ENCODE assay signal across 8 cellular contexts in the genomic region with DNA sequence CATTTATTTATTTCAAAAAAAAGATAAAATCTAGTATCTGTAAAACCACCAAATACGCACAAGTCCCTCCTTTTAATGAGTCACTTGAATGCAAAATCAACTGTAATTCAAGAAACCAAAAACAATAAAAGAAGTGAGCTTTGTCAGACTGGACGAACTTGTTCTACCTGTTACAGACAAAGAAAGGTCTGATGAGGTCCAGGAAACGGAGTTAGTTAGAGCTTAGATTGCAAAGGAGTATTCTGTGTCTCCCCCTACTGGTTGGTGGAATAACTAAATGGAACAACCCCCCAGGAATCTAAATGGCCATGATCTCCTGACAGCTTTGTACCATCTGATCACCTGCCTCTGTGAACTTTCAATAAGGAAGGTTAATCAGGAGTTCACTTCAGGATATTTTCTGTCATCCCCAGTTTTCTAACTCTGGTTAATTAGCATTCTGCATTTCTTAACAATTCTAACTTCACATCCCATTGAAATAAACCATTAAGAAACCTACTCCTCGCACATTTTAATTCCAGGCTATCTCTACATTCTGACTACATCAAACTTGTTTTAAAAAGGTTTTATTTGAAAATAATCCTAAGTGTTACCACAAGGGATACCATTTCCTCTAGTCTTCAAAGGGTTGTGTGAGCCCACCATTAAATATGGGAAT.
DNase-seq lines count a peak whose midpoint lies in the region; ATAC-seq and TF ChIP-seq lines count a peak whose summit lies in the region.

No MANE protein-coding gene starts in this region.

- H3K4me2 ChIP-seq in OCI-LY7 (ENCODE audit: low read length): no peak overlapping the region

- ATAC-seq in activated CD8-positive, alpha-beta memory T cell treated with anti-CD3 and anti-CD28 coated beads, Interleukin-2, amount 10 ng/mL, durations not matched to agents 7 days and 5 days: peak; percentile 97
- peak; percentile 94 for ATAC-seq in GM21526 (IDR thresholded peaks at IDR 0.05; ENCODE audit: low FRiP score, unreplicated experiment)
- peak; percentile 100 for ATAC-seq in body of pancreas
- ATAC-seq in lower lobe of right lung: peak; percentile 90

- peak overlapping the region; percentile 75 for H3K27ac Mint-ChIP-seq in activated CD8-positive, alpha-beta memory T cell treated with anti-CD3 and anti-CD28 coated beads, Interleukin-2, amount 10 ng/mL, durations not matched to agents 7 days and 5 days

- H3K4me1 ChIP-seq in OCI-LY7 (ENCODE audit: insufficient read depth, low read length, poor library complexity, severe bottlenecking) (peaks cover 24% of the 10 kb centered on the region), body of pancreas (peaks cover 14% of the 10 kb centered on the region), lower lobe of right lung (no peaks in the 10 kb centered on the region)

- no peaks in the 10 kb centered on the region for H3K9me2 ChIP-seq in OCI-LY7 (ENCODE audit: insufficient read depth, low read length)

- H3K27ac ChIP-seq in OCI-LY7 (ENCODE audit: low read depth, low read length, poor library complexity, severe bottlenecking) (no peak overlapping the region), body of pancreas (peak overlapping the region in 2 of 4 donors; percentile 27 to 50), lower lobe of right lung (no peak overlapping the region)

- H3K9me3 ChIP-seq in OCI-LY7 (ENCODE audit: low read length) (no peaks in the 10 kb centered on the region), body of pancreas (no peaks in the 10 kb centered on the region), lower lobe of right lung (no peaks in the 10 kb centered on the region)

- H3K9me3 Mint-ChIP-seq in activated CD8-positive, alpha-beta memory T cell treated with anti-CD3 and anti-CD28 coated beads, Interleukin-2, amount 10 ng/mL, durations not matched to agents 7 days and 5 days (ENCODE audit: low read depth): no peaks in the 10 kb centered on the region

- H3K4me3 ChIP-seq in OCI-LY7 (ENCODE audit: low read depth, low read length, poor library complexity, severe bottlenecking) (no peak overlapping the region), body of pancreas (no peak overlapping the region), lower lobe of right lung (no peak overlapping the region)

- peaks cover 42% of the 10 kb centered on the region for H3K4me1 Mint-ChIP-seq in activated CD8-positive, alpha-beta memory T cell treated with anti-CD3 and anti-CD28 coated beads, Interleukin-2, amount 10 ng/mL, durations not matched to agents 7 days and 5 days

- H3K27me3 ChIP-seq in body of pancreas (no peaks in the 10 kb centered on the region), lower lobe of right lung (ENCODE audit: low read depth) (no peaks in the 10 kb centered on the region)

- WGBS in body of pancreas, 2 donors: 23 to 25% methylated on average over 4 of the region's 4 CpGs

- TF ChIP-seq CTCF in OCI-LY7 (conservative IDR thresholded peaks at IDR 0.05; ENCODE audit: low read length) (peak; percentile 97), body of pancreas (IDR thresholded peaks at IDR 0.05) (peak; percentile 28 to 95 (median 91)), lower lobe of right lung (IDR thresholded peaks at IDR 0.05) (peak; percentile 64)

- H3K36me3 ChIP-seq in OCI-LY7 (ENCODE audit: insufficient read depth, low read length) (no peaks in the 10 kb centered on the region), body of pancreas (replicated peaks in 1 of 2; ENCODE audit: insufficient read depth in 1 of 2, low read depth in 2 of 2) (no peaks in the 10 kb centered on the region), lower lobe of right lung (no peaks in the 10 kb centered on the region)

- intact Hi-C loops in OCI-LY7 (cut with micrococcal nuclease; ENCODE audit: unreplicated experiment): loop anchor here (1.0 to 10.0 kb wide), 4 partner anchors 199 to 633 kb away; no protein-coding TSS in a partner anchor
- intact Hi-C loops in body of pancreas (cut with DNase I): no loop called here
- intact Hi-C loops in lower lobe of right lung (cut with DNase I): no loop called here

- CTCF ChIA-PET in activated CD8-positive, alpha-beta memory T cell treated with anti-CD3 and anti-CD28 coated beads, Interleukin-2, amount 10 ng/mL, durations not matched to agents 7 days and 5 days (lab: Charles Lee): interaction anchor here (0.5 to 3.2 kb wide), 40 partner anchors 8 to 462 kb away, joined by 3 to 37 read pairs (median 4); no protein-coding TSS in a partner anchor
- CTCF ChIA-PET in OCI-LY7 (lab: Charles Lee; ENCODE audit: unreplicated experiment): interaction anchor here (1.4 to 3.2 kb wide), 2 partner anchors 11 to 199 kb away, joined by 3 to 21 read pairs; no protein-coding TSS in a partner anchor

- H3K79me2 ChIP-seq in OCI-LY7 (ENCODE audit: insufficient read depth, low read depth, low read length): no peaks in the 10 kb centered on the region

- H3K4me3 Mint-ChIP-seq in activated CD8-positive, alpha-beta memory T cell treated with anti-CD3 and anti-CD28 coated beads, Interleukin-2, amount 10 ng/mL, durations not matched to agents 7 days and 5 days: no peak overlapping the region

- H3K36me3 Mint-ChIP-seq in activated CD8-positive, alpha-beta memory T cell treated with anti-CD3 and anti-CD28 coated beads, Interleukin-2, amount 10 ng/mL, durations not matched to agents 7 days and 5 days: peaks cover 27% of the 10 kb centered on the region

- DNase-seq in activated CD8-positive, alpha-beta memory T cell treated with anti-CD3 and anti-CD28 coated beads, Interleukin-2, amount 10 ng/mL, durations not matched to agents 7 days and 5 days: peak; percentile 49
- DNase-seq in activated CD8-positive, alpha-beta memory T cell treated with anti-CD3 and anti-CD28 coated beads for 24 hours: no peak
- DNase-seq in HS-5 (ENCODE audit: low read depth) (peak; percentile 2), OCI-LY7 (ENCODE audit: low spot score) (peak; percentile 90), body of pancreas (peak; percentile 23 to 83 (median 40)), lower lobe of right lung (no peak), glomerular visceral epithelial cell (ENCODE audit: extremely low spot score) (no peak)

- no peaks in the 10 kb centered on the region for H4K20me1 ChIP-seq in OCI-LY7 (ENCODE audit: insufficient read depth, low read length)

- TF ChIP-seq POLR2A in body of pancreas (IDR thresholded peaks at IDR 0.05): no peak

- POLR2A ChIA-PET in OCI-LY7 (lab: Charles Lee): interaction anchor here (0.7 to 1.7 kb wide), 6 partner anchors 9 to 227 kb away, joined by 3 to 4 read pairs (median 3); no protein-coding TSS in a partner anchor

- no peaks in the 10 kb centered on the region for H3K27me3 Mint-ChIP-seq in activated CD8-positive, alpha-beta memory T cell treated with anti-CD3 and anti-CD28 coated beads, Interleukin-2, amount 10 ng/mL, durations not matched to agents 7 days and 5 days

- BruUV-seq in OCI-LY7 (replicated peaks; lab: Mats Ljungman, UMichigan): no TSS peak

- peak overlapping the region; percentile 34; the same call in 1 of the 2 replicates for H2AFZ ChIP-seq in OCI-LY7 (ENCODE audit: low read length)

Comparison
In these comparisons a context has a peak if more than half of its experiments do, and no peak if none do; other contexts are left out.
1. DNase-seq: peak in activated CD8-positive, alpha-beta memory T cell treated with anti-CD3 and anti-CD28 coated beads, Interleukin-2, amount 10 ng/mL, durations not matched to agents 7 days and 5 days (single experiment), HS-5 (single experiment), OCI-LY7 (single experiment) and body of pancreas (4 of 4); none in activated CD8-positive, alpha-beta memory T cell treated with anti-CD3 and anti-CD28 coated beads for 24 hours (single experiment), lower lobe of right lung (single experiment) and glomerular visceral epithelial cell (single experiment).
2. Peak in every context shown above with its lines, with median percentiles within 50 percentile points of each other: ATAC-seq and CTCF ChIP-seq.